Comparison of ENCODE assay signal across 8 cellular contexts in the genomic region with DNA sequence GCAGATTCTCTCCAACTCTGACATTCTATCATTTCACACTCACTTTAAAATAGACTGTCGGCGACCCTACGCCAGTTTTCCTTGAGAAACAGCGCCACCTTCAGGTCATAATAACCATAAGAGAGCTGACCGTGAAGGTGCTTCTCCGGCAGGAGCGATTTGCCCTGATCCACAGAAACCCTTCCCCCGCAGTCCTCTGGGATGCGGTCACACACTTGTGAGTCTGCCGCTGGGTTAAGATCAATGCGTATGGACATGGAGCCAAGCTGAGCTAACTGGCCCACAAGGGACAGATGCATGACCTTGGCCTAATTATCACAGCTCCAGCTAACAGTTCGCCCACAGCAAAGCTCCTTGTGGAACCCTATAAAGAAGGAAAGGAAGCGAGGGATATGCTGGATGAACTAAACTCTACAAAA. TPM values are rescaled to one million over a fixed set of nuclear protein-coding genes. Genes with fewer than 3 reads are reported as not detected.
DNase-seq lines count a peak whose midpoint lies in the region; ATAC-seq, FAIRE-seq and TF ChIP-seq lines count a peak whose summit lies in the region.

No MANE protein-coding gene starts in this region.

- no peaks in the 10 kb centered on the region for H4K20me1 ChIP-seq in H9 (ENCODE audit: control insufficient read depth, insufficient read depth, insufficient read length)
- no peaks in the 10 kb centered on the region for H4K20me1 ChIP-seq in H1 (replicated peaks in 1 of 2; ENCODE audit: control insufficient read depth in 1 of 2, insufficient read depth in 2 of 2, low read length in 2 of 2)

- no peak overlapping the region for H4K91ac ChIP-seq in H9 (ENCODE audit: insufficient read length, low read depth, low read length)
- no peak overlapping the region for H4K91ac ChIP-seq in H1 (replicated peaks; ENCODE audit: insufficient read length, low read length)

- H3K27me3 Mint-ChIP-seq in H9 (ENCODE audit: low read depth), result peaks cover 4% of the 10 kb centered on the region; the same call in 1 of the 2 replicates

- H3K4me1 ChIP-seq in H9 (ENCODE audit: insufficient read depth, low read length) (no peaks in the 10 kb centered on the region), H1 (replicated peaks in 1 of 4; ENCODE audit: control insufficient read depth in 3 of 4, insufficient read depth in 4 of 4, low read length in 3 of 4) (peaks cover 0 to 8% (median 2%) of the 10 kb centered on the region in 4 experiments; a peak in 4 of 7 replicates)

- H2BK5ac ChIP-seq in H9 (ENCODE audit: insufficient read length, low read length) (no peak overlapping the region), H1 (ENCODE audit: low read depth, low read length) (no peak overlapping the region)

- no peak overlapping the region for H3K9ac ChIP-seq in H9 (ENCODE audit: extremely low read depth, insufficient read length, low read length)
- no peak overlapping the region for H3K9ac ChIP-seq in H1 (replicated peaks in 1 of 4; ENCODE audit: extremely low read depth in 1 of 4, low read depth in 3 of 4, low read length in 3 of 4)

- H3K9me3 ChIP-seq in H9 (ENCODE audit: control insufficient read depth, low read depth, low read length) (no peaks in the 10 kb centered on the region), H1 (ENCODE audit: insufficient read depth in 2 of 2, low read depth in 1 of 2, low read length in 1 of 2) (no peaks in the 10 kb centered on the region)

- DNase-seq in Ammon's horn (ENCODE audit: low spot score), result peak; percentile 84
- peak; percentile 81 for DNase-seq in H9
- peak; percentile 17 to 76 for DNase-seq in NCI-H446 (lab: John Stamatoyannopoulos, UW)
- DNase-seq in activated CD4-positive, alpha-beta T cell treated with anti-CD3 and anti-CD28 coated beads for 48 hours, result peak; percentile 65
- peak; percentile 47 to 77 for DNase-seq in H1 (ENCODE audit: low read depth in 1 of 2, low spot score in 2 of 2)
- peak; percentile 93 for DNase-seq in medulla oblongata (ENCODE audit: extremely low spot score)
- DNase-seq in stimulated activated effector memory CD8-positive, alpha-beta T cell treated with anti-CD3 and anti-CD28 coated beads, Interleukin-12 subunit alpha, Interleukin-12 subunit beta, amount 100 ng/mL, for 72 hours (ENCODE audit: low spot score in 2 of 2), result peak; percentile 30 to 70

- no peak overlapping the region for H4K5ac ChIP-seq in H9 (ENCODE audit: insufficient read length, low read depth, low read length)
- no peak overlapping the region for H4K5ac ChIP-seq in H1 (ENCODE audit: insufficient read length, low read depth, low read length)

- no peak overlapping the region for H2BK15ac ChIP-seq in H9 (ENCODE audit: low read depth, low read length)
- H2BK15ac ChIP-seq in H1 (ENCODE audit: low read length), result 0 out of 2 replicates have a peak overlapping the region, but pooled peaks have one; percentile 38

- WGBS in H9 (ENCODE audit: extremely low coverage, insufficient read length, low lambda C conversion rate), result no CpG with 5 or more reads among the region's 13 CpGs
- 16% methylated on average over 13 of the region's 13 CpGs; no CpG with 5 or more reads in 1 of the 2 experiments for WGBS in H1 (ENCODE audit: extremely low coverage in 1 of 2, insufficient coverage in 1 of 2, insufficient read length in 1 of 2, insufficient replicate concordance in 2 of 2, low coverage in 1 of 2, low lambda C conversion rate in 2 of 2, missing lambda C conversion rate in 1 of 2), 2 experiments

- H3K27ac ChIP-seq in H9 (ENCODE audit: insufficient read length, low read depth, low read length) (no peak overlapping the region), H1 (ENCODE audit: low read depth, low read length) (no peak overlapping the region)

- H3K18ac ChIP-seq in H9 (ENCODE audit: insufficient read length, low read depth, low read length) (no peak overlapping the region), H1 (ENCODE audit: extremely low read depth, low read length) (no peak overlapping the region)

- H3K23ac ChIP-seq in H9 (ENCODE audit: insufficient read length, low read depth, low read length) (no peak overlapping the region), H1 (ENCODE audit: insufficient read length) (no peak overlapping the region)

- POLR2A ChIA-PET in H1 (lab: Charles Lee; ENCODE audit: partially characterized antibody), result interaction anchor here (0.8 to 1.3 kb wide), 4 partner anchors 39 to 365 kb away, joined by 3 read pairs; no protein-coding TSS in a partner anchor

- H4K8ac ChIP-seq in H9 (replicated peaks; ENCODE audit: insufficient read length, low read depth, low read length) (no peak overlapping the region), H1 (ENCODE audit: extremely low read depth, insufficient read depth, low read length) (no peak overlapping the region)

- no peaks in the 10 kb centered on the region for H3K9me3 Mint-ChIP-seq in H9
- no peaks in the 10 kb centered on the region for H3K9me3 Mint-ChIP-seq in stimulated activated effector memory CD8-positive, alpha-beta T cell treated with anti-CD3 and anti-CD28 coated beads, Interleukin-12 subunit alpha, Interleukin-12 subunit beta, amount 100 ng/mL, for 72 hours

- CTCF ChIA-PET in H1 (lab: Charles Lee; ENCODE audit: partially characterized antibody), result interaction anchor here (0.6 to 3.9 kb wide), 50 partner anchors 12 to 365 kb away, joined by 3 to 39 read pairs (median 4); no protein-coding TSS in a partner anchor

- no peak overlapping the region for H3K56ac ChIP-seq in H9 (ENCODE audit: insufficient read length, low read depth, low read length)
- H3K56ac ChIP-seq in H1 (replicated peaks; ENCODE audit: insufficient read length, low read depth, low read length), result no peak overlapping the region

- H3K27me3 ChIP-seq in H9 (ENCODE audit: insufficient read depth, low read length) (no peaks in the 10 kb centered on the region), H1 (replicated peaks in 1 of 4; ENCODE audit: control insufficient read depth in 3 of 4, extremely low read depth in 1 of 4, insufficient read depth in 3 of 4, low read length in 3 of 4) (no peaks in the 10 kb centered on the region; a peak in 1 of 7 replicates)

- H2AK5ac ChIP-seq in H9 (ENCODE audit: insufficient read length, low read length), result no peak overlapping the region
- H2AK5ac ChIP-seq in H1 (ENCODE audit: low read depth, low read length), result no peak overlapping the region

- no peak overlapping the region for H3K4me3 ChIP-seq in H1 (ENCODE audit: extremely low read depth in 1 of 4, insufficient read depth in 2 of 4, low read depth in 3 of 4, low read length in 4 of 4)

- H3K36me3 Mint-ChIP-seq in H9 (ENCODE audit: insufficient read depth in 1 of 3, low read depth in 3 of 3), result no peaks in the 10 kb centered on the region
- no peaks in the 10 kb centered on the region for H3K36me3 Mint-ChIP-seq in stimulated activated effector memory CD8-positive, alpha-beta T cell treated with anti-CD3 and anti-CD28 coated beads, Interleukin-12 subunit alpha, Interleukin-12 subunit beta, amount 100 ng/mL, for 72 hours

- H3T11ph ChIP-seq in H9 (ENCODE audit: low read length), result no peak overlapping the region

- no peaks in the 10 kb centered on the region for H3K36me3 ChIP-seq in H1 (ENCODE audit: control insufficient read depth in 2 of 4, insufficient read depth in 4 of 4, low read length in 3 of 4)

- H3K23me2 ChIP-seq in H9 (ENCODE audit: insufficient read length, low read depth, low read length, poor library complexity, severe bottlenecking) (no peaks in the 10 kb centered on the region), H1 (ENCODE audit: low read depth, low read length) (no peaks in the 10 kb centered on the region)

- no peak overlapping the region for H3K4ac ChIP-seq in H9 (ENCODE audit: low read depth, low read length)
- H3K4ac ChIP-seq in H1 (replicated peaks; ENCODE audit: insufficient read length, low read depth, low read length), result no peak overlapping the region

- H3K4me2 ChIP-seq in H9 (ENCODE audit: insufficient read depth, insufficient read length, low read length), result peak overlapping the region; percentile 46
- peak overlapping the region; percentile 38 to 60 for H3K4me2 ChIP-seq in H1 (ENCODE audit: insufficient read depth in 1 of 2, low read depth in 2 of 2, low read length in 2 of 2)

- TF ChIP-seq CTCF in H9 (conservative IDR thresholded peaks at IDR 0.05) (peak; percentile 90), H1 (IDR thresholded peaks at IDR 0.05; ENCODE audit: control extremely low read depth in 1 of 3, insufficient read depth in 1 of 3, low read depth in 1 of 3, low read length in 3 of 3) (peak; percentile 30 to 83 (median 82))

- H3K27ac Mint-ChIP-seq in H9, result no peak overlapping the region
- no peak overlapping the region for H3K27ac Mint-ChIP-seq in stimulated activated effector memory CD8-positive, alpha-beta T cell treated with anti-CD3 and anti-CD28 coated beads, Interleukin-12 subunit alpha, Interleukin-12 subunit beta, amount 100 ng/mL, for 72 hours

- H2BK20ac ChIP-seq in H9 (ENCODE audit: low read depth, low read length, poor library complexity, severe bottlenecking) (no peak overlapping the region), H1 (ENCODE audit: low read length) (no peak overlapping the region)

- H2AFZ ChIP-seq in H9 (ENCODE audit: low read length) (peak overlapping the region; percentile 95), H1 (ENCODE audit: low read length) (peak overlapping the region; percentile 89; the same call in 1 of the 2 replicates)

- H2BK120ac ChIP-seq in H9 (ENCODE audit: low read depth, low read length, poor library complexity, severe bottlenecking) (no peak overlapping the region), H1 (replicated peaks; ENCODE audit: low read depth, low read length) (no peak overlapping the region)

- H3K79me2 ChIP-seq in H9 (ENCODE audit: insufficient read depth, low read length) (no peaks in the 10 kb centered on the region), H1 (ENCODE audit: control insufficient read depth in 1 of 2, insufficient read depth in 2 of 2, low read length in 2 of 2) (no peaks in the 10 kb centered on the region)

- TF ChIP-seq EP300 in H1 (IDR thresholded peaks at IDR 0.05; ENCODE audit: borderline replicate concordance in 1 of 2, low read depth in 2 of 2, low read length in 2 of 2), result no peak; a peak in 1 of 3 replicates

- peak; percentile 70 for FAIRE-seq in H1 (lab: Jason Lieb, UNC)

- ATAC-seq in stimulated activated effector memory CD8-positive, alpha-beta T cell treated with anti-CD3 and anti-CD28 coated beads, Interleukin-12 subunit alpha, Interleukin-12 subunit beta, amount 100 ng/mL, for 72 hours, result peak; percentile 46
- no peak for ATAC-seq in HG02798 (IDR thresholded peaks at IDR 0.05; ENCODE audit: poor library complexity, unreplicated experiment)

- TF ChIP-seq POLR2A in H1 (IDR thresholded peaks at IDR 0.05; ENCODE audit: control extremely low read depth in 1 of 2, low read depth in 2 of 2, low read length in 2 of 2), result no peak

- H3K14ac ChIP-seq in H9 (ENCODE audit: insufficient read depth, low read length) (no peak overlapping the region), H1 (ENCODE audit: insufficient read length) (no peak overlapping the region)

- H2BK12ac ChIP-seq in H9 (ENCODE audit: insufficient read length, low read depth, low read length) (no peak overlapping the region), H1 (ENCODE audit: low read depth, low read length) (no peak overlapping the region)

- TF ChIP-seq RAD21 in H1 (IDR thresholded peaks at IDR 0.05 in 1 of 2, conservative IDR thresholded peaks at IDR 0.05 in 1 of 2; ENCODE audit: low read depth in 2 of 2, low read length in 2 of 2), result peak; percentile 90 to 93

- H3K4me1 Mint-ChIP-seq in H9, result peaks cover 11 to 15% of the 10 kb centered on the region in 2 experiments
- peaks cover 1% of the 10 kb centered on the region for H3K4me1 Mint-ChIP-seq in stimulated activated effector memory CD8-positive, alpha-beta T cell treated with anti-CD3 and anti-CD28 coated beads, Interleukin-12 subunit alpha, Interleukin-12 subunit beta, amount 100 ng/mL, for 72 hours

- H3K4me3 Mint-ChIP-seq in H9, result peak overlapping the region; percentile 26 to 35; a peak in 3 of 5 replicates
- no peak overlapping the region for H3K4me3 Mint-ChIP-seq in stimulated activated effector memory CD8-positive, alpha-beta T cell treated with anti-CD3 and anti-CD28 coated beads, Interleukin-12 subunit alpha, Interleukin-12 subunit beta, amount 100 ng/mL, for 72 hours

- H3K79me1 ChIP-seq in H9 (ENCODE audit: insufficient read depth, low read depth, low read length, poor library complexity, severe bottlenecking), result no peaks in the 10 kb centered on the region
- no peaks in the 10 kb centered on the region for H3K79me1 ChIP-seq in H1 (ENCODE audit: low read depth, low read length)

RNA-seq across cellular contexts. Expression of a gene that starts 32.8 kb away (rescaled TPM):
- 13.6 and 14.4 TPM in 2 replicates for total RNA-seq in H9 (2021)
- 13.9 and 16.1 TPM in 2 replicates for total RNA-seq in H1 (2021; fragmentation: NEBNext Ultra II Directional; extraction: Animal tissue kit (Norgen Biotek cat#: 25700))
- polyA plus RNA-seq in H1 (2011; rRNA removed), result 8.6 and 12.2 TPM in 2 replicates
- polyA plus RNA-seq in H1 (2011; cell fraction: cytosol; rRNA removed), result 14.1 TPM
- polyA plus RNA-seq in H1 (2011; cell fraction: nucleus; rRNA removed), result 6.2 TPM
- polyA plus RNA-seq in H1 (2012, experiment 1 of 2), result 10.8 to 14.6 TPM (median 13.2 TPM) in 4 replicates
- polyA plus RNA-seq in H1 (2012, experiment 2 of 2), result 8.6 TPM
- polyA plus RNA-seq in H1 (2013, experiment 1 of 2), result 15.5 TPM
- polyA plus RNA-seq in H1 (2013, experiment 2 of 2), result 16.9 TPM
- 17.5 and 23.9 TPM in 2 replicates for polyA minus RNA-seq in H1 (2011; rRNA and poly(A)+ RNA removed)
- polyA minus RNA-seq in H1 (2011; cell fraction: cytosol; rRNA and poly(A)+ RNA removed), result 7.1 TPM
- polyA minus RNA-seq in H1 (2011; cell fraction: nucleus; rRNA and poly(A)+ RNA removed), result 13.3 TPM
